In genomic region chr12:48853228-48853688, GRCh38 we compare ENCODE assay signal across 8 cellular contexts. TPM values are rescaled to one million over a fixed set of nuclear protein-coding genes. Genes with fewer than 3 reads are reported as not detected.
DNase-seq lines count a peak whose midpoint lies in the region; ATAC-seq, FAIRE-seq and TF ChIP-seq lines count a peak whose summit lies in the region.

No MANE protein-coding gene starts in this region.

- no peaks in the 10 kb centered on the region for H3K9me2 ChIP-seq in OCI-LY7 (ENCODE audit: insufficient read depth, low read length)

- TF ChIP-seq CTCF in OCI-LY7 (conservative IDR thresholded peaks at IDR 0.05; ENCODE audit: low read length), result peak; percentile 93
- peak; percentile 86 for TF ChIP-seq CTCF in epithelial cell of proximal tubule (conservative IDR thresholded peaks at IDR 0.05; ENCODE audit: low read depth, low read length)

- intact Hi-C loops in OCI-LY7 (cut with micrococcal nuclease; ENCODE audit: unreplicated experiment), result loop anchor here (1.0 to 10.0 kb wide), 6 partner anchors 37 to 982 kb away; partner anchors contain the start of gene TUBA1B

- H3K27ac Mint-ChIP-seq in IgD-negative memory B cell, result peak overlapping the region; percentile 79 to 99 (median 94)

- peak overlapping the region; percentile 87 for H3K4me2 ChIP-seq in OCI-LY7 (ENCODE audit: low read length)

- peak overlapping the region in 1 of 2 donors; percentile 96 for H3K9ac ChIP-seq in mucosa of rectum (ENCODE audit: low read depth in 1 of 2, low read length in 2 of 2)

- peak overlapping the region; percentile 93 for H2AFZ ChIP-seq in OCI-LY7 (ENCODE audit: low read length)

- POLR2A ChIA-PET in OCI-LY7 (lab: Charles Lee), result interaction anchor here (0.6 to 3.4 kb wide), 15 partner anchors 10 to 184 kb away, joined by 3 to 36 read pairs (median 4); partner anchors contain the start of genes FKBP11 and RND1

- H4K20me1 ChIP-seq in OCI-LY7 (ENCODE audit: insufficient read depth, low read length), result peaks cover 8% of the 10 kb centered on the region; the same call in 1 of the 2 replicates

- no peaks in the 10 kb centered on the region for H3K9me3 Mint-ChIP-seq in IgD-negative memory B cell

- H3K4me3 ChIP-seq in OCI-LY7 (ENCODE audit: low read depth, low read length, poor library complexity, severe bottlenecking), result peak overlapping the region; percentile 98
- H3K4me3 ChIP-seq in epithelial cell of proximal tubule (ENCODE audit: low read depth, low read length), result peak overlapping the region; percentile 75
- H3K4me3 ChIP-seq in mucosa of rectum (ENCODE audit: low read length in 2 of 2), result peak overlapping the region; percentile 96 to 98

- no peaks in the 10 kb centered on the region for H3K9me3 ChIP-seq in OCI-LY7 (ENCODE audit: low read length)
- no peaks in the 10 kb centered on the region for H3K9me3 ChIP-seq in mucosa of rectum (ENCODE audit: control insufficient read depth in 2 of 2, low read length in 2 of 2)

- H3K4me3 Mint-ChIP-seq in IgD-negative memory B cell, result peak overlapping the region; percentile 96 to 99 (median 98)

- FAIRE-seq in A204.1 (lab: Jason Lieb, UNC), result peak; percentile 84

- peak; percentile 92 for DNase-seq in OCI-LY7 (ENCODE audit: low spot score)
- DNase-seq in activated T-cell treated with anti-CD3 and anti-CD28 coated beads for 24 hours (ENCODE audit: low read depth), result peak; percentile 88
- DNase-seq in epithelial cell of proximal tubule (ENCODE audit: low read depth), result peak; percentile 57
- DNase-seq in stimulated activated CD8-positive, alpha-beta memory T cell treated with anti-CD3 and anti-CD28 coated beads, Interleukin-4, amount 100 ng/mL, for 1 hour (ENCODE audit: low read depth in 2 of 2, low spot score in 1 of 2), result peak; percentile 78 to 86

- H3K36me3 ChIP-seq in OCI-LY7 (ENCODE audit: insufficient read depth, low read length) (peaks cover 29% of the 10 kb centered on the region), mucosa of rectum (ENCODE audit: control insufficient read depth in 2 of 2, insufficient read depth in 2 of 2, low read length in 2 of 2) (peaks cover 0 to 6% of the 10 kb centered on the region in 2 donors)

- H3K27me3 ChIP-seq in mucosa of rectum (ENCODE audit: control insufficient read depth in 2 of 2, insufficient read depth in 2 of 2, low read length in 2 of 2), result no peaks in the 10 kb centered on the region

- BruUV-seq in OCI-LY7 (replicated peaks; lab: Mats Ljungman, UMichigan), result no TSS peak

- H3K4me1 ChIP-seq in OCI-LY7 (ENCODE audit: insufficient read depth, low read length, poor library complexity, severe bottlenecking), result peaks cover 43% of the 10 kb centered on the region
- peaks cover 17 to 21% of the 10 kb centered on the region in 2 donors for H3K4me1 ChIP-seq in mucosa of rectum (ENCODE audit: control insufficient read depth in 2 of 2, insufficient read depth in 2 of 2, low read length in 2 of 2)

- H3K27ac ChIP-seq in OCI-LY7 (ENCODE audit: low read depth, low read length, poor library complexity, severe bottlenecking), result peak overlapping the region; percentile 45
- peak overlapping the region in 1 of 2 donors; percentile 75 for H3K27ac ChIP-seq in mucosa of rectum (ENCODE audit: low read depth in 2 of 2, low read length in 2 of 2)

- peaks cover 30% of the 10 kb centered on the region for H3K79me2 ChIP-seq in OCI-LY7 (ENCODE audit: insufficient read depth, low read depth, low read length)

- CTCF ChIA-PET in OCI-LY7 (lab: Charles Lee; ENCODE audit: unreplicated experiment), result interaction anchor here (0.6 to 2.8 kb wide), 8 partner anchors 12 to 72 kb away, joined by 3 to 35 read pairs (median 4); partner anchors contain the start of genes FKBP11 and RND1

- ATAC-seq in GM18861 (IDR thresholded peaks at IDR 0.05; ENCODE audit: unreplicated experiment), result peak; percentile 40

- peaks cover 27 to 33% (median 27%) of the 10 kb centered on the region in 3 donors for H3K4me1 Mint-ChIP-seq in IgD-negative memory B cell

- H3K27me3 Mint-ChIP-seq in IgD-negative memory B cell, result no peaks in the 10 kb centered on the region

- no peaks in the 10 kb centered on the region for H3K36me3 Mint-ChIP-seq in IgD-negative memory B cell

RNA-seq across cellular contexts. Expression of gene DDX23, which starts 1.3 kb away (rescaled TPM):
- 51.8 TPM for polyA plus RNA-seq in IgD-negative memory B cell
- total RNA-seq in OCI-LY7 (2014; rRNA removed; shearing (Covaris generic)), result 91.1 and 101 TPM in 2 replicates
- total RNA-seq in OCI-LY7 (2022), result 103 and 119 TPM in 2 replicates
- 84.0 and 90.8 TPM in 2 replicates for total RNA-seq in epithelial cell of proximal tubule

RNA-seq across cellular contexts. Expression of gene RND1, which starts 12.4 kb away (rescaled TPM):
- polyA plus RNA-seq in IgD-negative memory B cell, result 2.6 TPM
- total RNA-seq in OCI-LY7 (2014; rRNA removed; shearing (Covaris generic)), result 6.5 and 7.3 TPM in 2 replicates
- total RNA-seq in OCI-LY7 (2022) (12.7 and 13.9 TPM in 2 replicates), epithelial cell of proximal tubule (3.3 and 8.9 TPM in 2 replicates)

RNA-seq across cellular contexts. Expression of gene CACNB3, which starts 35.0 kb away (rescaled TPM):
- polyA plus RNA-seq in IgD-negative memory B cell, result 0.39 TPM
- 5.6 and 5.9 TPM in 2 replicates for total RNA-seq in OCI-LY7 (2014; rRNA removed; shearing (Covaris generic))
- 20.6 and 23.0 TPM in 2 replicates for total RNA-seq in OCI-LY7 (2022)
- 19.6 and 32.6 TPM in 2 replicates for total RNA-seq in epithelial cell of proximal tubule
